ENCODE assay signal across 32 cellular contexts in the genomic region with DNA sequence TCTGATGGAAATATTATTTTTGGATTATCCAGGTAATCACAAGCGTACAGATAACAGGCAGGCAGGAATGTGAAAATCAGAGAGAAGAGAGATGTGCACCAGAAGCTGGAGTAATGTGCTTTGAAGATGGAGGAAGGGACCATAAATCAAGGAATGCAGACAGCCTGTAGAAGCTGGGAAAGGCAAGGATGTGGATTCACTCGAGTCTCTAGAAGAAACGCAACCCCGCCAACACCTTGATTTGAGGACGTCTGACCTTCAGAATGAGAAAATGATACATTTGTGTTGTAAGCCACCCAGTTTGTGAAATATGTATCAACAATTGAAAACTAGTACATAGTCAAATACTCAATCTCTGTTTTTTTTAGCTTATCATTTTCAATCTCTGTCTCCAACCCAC.
"Had no signal": no experiment of that assay in that cellular context is flagged by ENCODE, and none has a peak within 500 bp of the region (broad histone marks: within the 10 kb centered on the region; RNA-seq: fewer than 3 reads in every experiment).

No MANE protein-coding gene starts in this region.

- H3K36me3 Mint-ChIP-seq: activated CD4-positive, alpha-beta memory T cell treated with anti-CD3 and anti-CD28 coated beads for 36 hours; activated CD8-positive, alpha-beta memory T cell treated with anti-CD3 and anti-CD28 coated beads, Interleukin-2, amount 10 ng/mL, durations not matched to agents 7 days and 5 days; activated naive CD4-positive, alpha-beta T cell treated with anti-CD3 and anti-CD28 coated beads, Interleukin-2, amount 50 U/mL, for 24 hours; activated naive CD8-positive, alpha-beta T cell treated with anti-CD3 and anti-CD28 coated beads for 36 hours had no signal

- H3K4me3 Mint-ChIP-seq: activated CD4-positive, alpha-beta memory T cell treated with anti-CD3 and anti-CD28 coated beads for 36 hours; activated CD4-positive, alpha-beta T cell treated with anti-CD3 and anti-CD28 coated beads for 36 hours; activated CD4-positive, alpha-beta T cell treated with anti-CD3 and anti-CD28 coated beads, Interleukin-2, amount 10 ng/mL, durations not matched to agents 24 days and 14 days; activated CD8-positive, alpha-beta memory T cell treated with anti-CD3 and anti-CD28 coated beads, Interleukin-2, amount 10 ng/mL, durations not matched to agents 7 days and 5 days; activated CD8-positive, alpha-beta T cell treated with anti-CD3 and anti-CD28 coated beads, Interleukin-2, amount 10 ng/mL, durations not matched to agents 7 days and 5 days; activated naive CD4-positive, alpha-beta T cell treated with anti-CD3 and anti-CD28 coated beads for 36 hours; activated naive CD4-positive, alpha-beta T cell treated with anti-CD3 and anti-CD28 coated beads, Interleukin-2, amount 50 U/mL, for 24 hours; activated naive CD8-positive, alpha-beta T cell treated with anti-CD3 and anti-CD28 coated beads for 36 hours; activated naive CD8-positive, alpha-beta T cell treated with anti-CD3 and anti-CD28 coated beads, Interleukin-2, amount 50 U/mL, for 24 hours; activated T-helper 1 cell treated with anti-CD3 and anti-CD28 coated beads, Interleukin-12 subunit alpha, Interleukin-12 subunit beta, Interleukin-2, Interleukin-4 antibody, amounts not matched to agents 30 ng/mL and 10 ng/mL and 1 ng/mL, durations not matched to agents 14 hours and 24 hours and 36 hours had no signal

- H3K4me3 ChIP-seq: adrenal gland, body of pancreas, cardiac muscle cell, colonic mucosa, esophagus muscularis mucosa, gastrocnemius medialis, heart left ventricle had no signal

- ATAC-seq: activated CD4-positive, alpha-beta T cell treated with anti-CD3 and anti-CD28 coated beads for 36 hours; activated CD8-positive, alpha-beta memory T cell treated with anti-CD3 and anti-CD28 coated beads, Interleukin-2, amount 10 ng/mL, durations not matched to agents 7 days and 5 days; activated CD8-positive, alpha-beta T cell treated with anti-CD3 and anti-CD28 coated beads, Interleukin-2, amount 10 ng/mL, durations not matched to agents 7 days and 5 days; activated naive CD8-positive, alpha-beta T cell treated with anti-CD3 and anti-CD28 coated beads, Interleukin-2, amount 50 U/mL, for 24 hours; body of pancreas; foreskin keratinocyte; gastrocnemius medialis; heart left ventricle had no signal

- H3K27me3 ChIP-seq: adrenal gland, body of pancreas, cardiac muscle cell, colonic mucosa, esophagus muscularis mucosa, foreskin keratinocyte, gastrocnemius medialis, heart left ventricle had no signal

- H3K4me1 Mint-ChIP-seq: activated CD4-positive, alpha-beta T cell treated with anti-CD3 and anti-CD28 coated beads for 36 hours; activated CD4-positive, alpha-beta T cell treated with anti-CD3 and anti-CD28 coated beads, Interleukin-2, amount 10 ng/mL, durations not matched to agents 24 days and 14 days; activated CD8-positive, alpha-beta memory T cell treated with anti-CD3 and anti-CD28 coated beads, Interleukin-2, amount 10 ng/mL, durations not matched to agents 7 days and 5 days; activated naive CD4-positive, alpha-beta T cell treated with anti-CD3 and anti-CD28 coated beads, Interleukin-2, amount 50 U/mL, for 24 hours; activated naive CD8-positive, alpha-beta T cell treated with anti-CD3 and anti-CD28 coated beads for 36 hours; activated naive CD8-positive, alpha-beta T cell treated with anti-CD3 and anti-CD28 coated beads, Interleukin-2, amount 50 U/mL, for 24 hours had no signal

- H3K9me3 Mint-ChIP-seq: activated CD4-positive, alpha-beta T cell treated with anti-CD3 and anti-CD28 coated beads, Interleukin-2, amount 10 ng/mL, durations not matched to agents 24 days and 14 days; activated naive CD4-positive, alpha-beta T cell treated with anti-CD3 and anti-CD28 coated beads, Interleukin-2, amount 50 U/mL, for 24 hours; activated naive CD8-positive, alpha-beta T cell treated with anti-CD3 and anti-CD28 coated beads, Interleukin-2, amount 50 U/mL, for 24 hours had no signal

- H3K27me3 Mint-ChIP-seq: activated CD4-positive, alpha-beta memory T cell treated with anti-CD3 and anti-CD28 coated beads for 36 hours; activated CD4-positive, alpha-beta T cell treated with anti-CD3 and anti-CD28 coated beads for 36 hours; activated CD4-positive, alpha-beta T cell treated with anti-CD3 and anti-CD28 coated beads, Interleukin-2, amount 10 ng/mL, durations not matched to agents 24 days and 14 days; activated CD8-positive, alpha-beta memory T cell treated with anti-CD3 and anti-CD28 coated beads, Interleukin-2, amount 10 ng/mL, durations not matched to agents 7 days and 5 days; activated naive CD4-positive, alpha-beta T cell treated with anti-CD3 and anti-CD28 coated beads, Interleukin-2, amount 50 U/mL, for 24 hours; activated naive CD8-positive, alpha-beta T cell treated with anti-CD3 and anti-CD28 coated beads for 36 hours; activated naive CD8-positive, alpha-beta T cell treated with anti-CD3 and anti-CD28 coated beads, Interleukin-2, amount 50 U/mL, for 24 hours had no signal

- H3K9me3 ChIP-seq: adrenal gland, body of pancreas, colonic mucosa, esophagus muscularis mucosa, gastrocnemius medialis, heart left ventricle had no signal

- H3K27ac ChIP-seq: adrenal gland, body of pancreas, cardiac muscle cell, colonic mucosa, esophagus muscularis mucosa, foreskin keratinocyte, heart left ventricle had no signal

- H3K27ac Mint-ChIP-seq: activated CD4-positive, alpha-beta memory T cell treated with anti-CD3 and anti-CD28 coated beads for 36 hours; activated CD4-positive, alpha-beta T cell treated with anti-CD3 and anti-CD28 coated beads for 36 hours; activated CD4-positive, alpha-beta T cell treated with anti-CD3 and anti-CD28 coated beads, Interleukin-2, amount 10 ng/mL, durations not matched to agents 24 days and 14 days; activated CD8-positive, alpha-beta memory T cell treated with anti-CD3 and anti-CD28 coated beads, Interleukin-2, amount 10 ng/mL, durations not matched to agents 7 days and 5 days; activated CD8-positive, alpha-beta T cell treated with anti-CD3 and anti-CD28 coated beads, Interleukin-2, amount 10 ng/mL, durations not matched to agents 7 days and 5 days; activated naive CD4-positive, alpha-beta T cell treated with anti-CD3 and anti-CD28 coated beads for 36 hours; activated naive CD4-positive, alpha-beta T cell treated with anti-CD3 and anti-CD28 coated beads, Interleukin-2, amount 50 U/mL, for 24 hours; activated naive CD8-positive, alpha-beta T cell treated with anti-CD3 and anti-CD28 coated beads for 36 hours; activated naive CD8-positive, alpha-beta T cell treated with anti-CD3 and anti-CD28 coated beads, Interleukin-2, amount 50 U/mL, for 24 hours; activated T-helper 1 cell treated with anti-CD3 and anti-CD28 coated beads, Interleukin-12 subunit alpha, Interleukin-12 subunit beta, Interleukin-2, Interleukin-4 antibody, amounts not matched to agents 30 ng/mL and 10 ng/mL and 1 ng/mL, durations not matched to agents 14 hours and 24 hours and 36 hours; activated T-helper 2 cell treated with anti-CD3 and anti-CD28 coated beads, Interferon-gamma antibody, Interleukin-2, Interleukin-4, amounts not matched to agents 10 μg/mL and 5 μg/mL and 100 μg/mL, durations not matched to agents 14 hours and 24 hours and 36 hours had no signal

- H3K4me1 ChIP-seq: adrenal gland, body of pancreas, colonic mucosa, foreskin keratinocyte had no signal

- DNase-seq: activated CD4-positive, alpha-beta memory T cell treated with anti-CD3 and anti-CD28 coated beads for 36 hours; activated CD4-positive, alpha-beta T cell treated with anti-CD3 and anti-CD28 coated beads for 36 hours; activated CD4-positive, alpha-beta T cell treated with anti-CD3 and anti-CD28 coated beads, Interleukin-2, amount 10 ng/mL, durations not matched to agents 24 days and 14 days; activated CD4-positive, CD25-positive, alpha-beta regulatory T cell; activated CD4-positive, CD25-positive, alpha-beta regulatory T cell treated with anti-CD3 and anti-CD28 coated beads, Interleukin-2, amount 50 U/mL, for 72 hours; activated CD8-positive, alpha-beta memory T cell treated with anti-CD3 and anti-CD28 coated beads, Interleukin-2, amount 10 ng/mL, durations not matched to agents 7 days and 5 days; activated CD8-positive, alpha-beta memory T cell treated with anti-CD3 and anti-CD28 coated beads, Interleukin-2, amount 50 U/mL, for 4 hours; activated CD8-positive, alpha-beta T cell treated with anti-CD3 and anti-CD28 coated beads, Interleukin-2, amount 10 ng/mL, durations not matched to agents 7 days and 5 days; activated effector memory CD4-positive, alpha-beta T cell treated with anti-CD3 and anti-CD28 coated beads, Interleukin-2, amount 50 U/mL, for 16 hours; activated naive CD4-positive, alpha-beta T cell treated with anti-CD3 and anti-CD28 coated beads for 36 hours; activated naive CD8-positive, alpha-beta T cell treated with anti-CD3 and anti-CD28 coated beads for 36 hours; activated naive CD8-positive, alpha-beta T cell treated with anti-CD3 and anti-CD28 coated beads, Interleukin-2, amount 50 U/mL, for 24 hours; activated T-cell treated with anti-CD3 and anti-CD28 coated beads, Interleukin-2, amount 50 U/mL, for 1 hour; activated T-cell treated with anti-CD3 and anti-CD28 coated beads, Interleukin-2, amount 50 U/mL, for 48 hours; adrenal gland; amygdala; aorta; body of pancreas; central memory CD4-positive, alpha-beta T cell; cerebellar nuclear complex; colonic mucosa; effector CD8-positive, alpha-beta T cell; foreskin keratinocyte; gastrocnemius medialis; glutamatergic neuron; heart left ventricle; T-helper 2 cell had no signal

- H3K36me3 ChIP-seq: adrenal gland, cardiac muscle cell, colonic mucosa, esophagus muscularis mucosa, gastrocnemius medialis, heart left ventricle had no signal
